In the genomic region with DNA sequence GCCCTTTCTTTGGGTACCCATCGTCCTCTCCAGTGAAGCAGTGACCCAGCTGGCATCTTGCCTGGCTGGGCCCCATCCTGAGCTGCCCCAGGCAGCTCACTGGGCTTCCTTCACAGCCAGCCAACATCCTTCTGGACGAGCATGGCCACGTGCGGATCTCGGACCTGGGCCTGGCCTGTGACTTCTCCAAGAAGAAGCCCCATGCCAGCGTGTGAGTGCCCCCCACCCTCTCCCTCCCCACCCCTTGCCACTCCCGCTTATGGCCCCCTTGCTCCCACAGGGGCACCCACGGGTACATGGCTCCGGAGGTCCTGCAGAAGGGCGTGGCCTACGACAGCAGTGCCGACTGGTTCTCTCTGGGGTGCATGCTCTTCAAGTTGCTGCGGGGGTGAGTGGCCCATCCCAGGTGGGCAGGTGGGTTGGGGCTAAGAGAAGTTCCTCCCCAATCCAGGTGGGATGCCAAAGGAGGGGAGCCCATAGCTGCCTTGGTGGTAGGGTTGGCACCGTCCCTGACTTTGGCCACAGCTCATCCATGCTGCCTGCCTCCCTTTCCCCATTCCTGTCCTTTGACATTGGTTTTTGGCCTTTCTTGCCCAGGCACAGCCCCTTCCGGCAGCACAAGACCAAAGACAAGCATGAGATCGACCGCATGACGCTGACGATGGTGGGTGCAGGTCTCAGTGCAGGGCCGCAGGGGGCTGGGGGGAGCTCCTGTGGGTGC, we compare ENCODE assay signal across 15 cellular contexts. TPM values are rescaled to one million over a fixed set of nuclear protein-coding genes. Genes with fewer than 3 reads are reported as not detected.
DNase-seq lines count a peak whose midpoint lies in the region; ATAC-seq, FAIRE-seq and TF ChIP-seq lines count a peak whose summit lies in the region.
"Had no signal": no experiment of that assay in that cellular context is flagged by ENCODE, and none has a peak within 500 bp of the region (broad histone marks: within the 10 kb centered on the region; RNA-seq: fewer than 3 reads in every experiment).

No MANE protein-coding gene starts in this region.

- POLR2A ChIA-PET in activated CD4-positive, alpha-beta T cell treated with anti-CD3 and anti-CD28 coated beads, Interleukin-2, amount 10 ng/mL, durations not matched to agents 7 days and 5 days (lab: Charles Lee) = no interaction called here

- ATAC-seq in RWPE2 (ENCODE audit: low read depth) (no peak), HG03378 (IDR thresholded peaks at IDR 0.05; ENCODE audit: unreplicated experiment) (no peak)
- ATAC-seq: activated CD4-positive, CD25-positive, alpha-beta regulatory T cell treated with anti-CD3 and anti-CD28 coated beads, Interleukin-2, amount 50 U/mL, for 24 hours had no signal

- no peaks in the 10 kb centered on the region for H3K9me3 Mint-ChIP-seq in activated CD4-positive, alpha-beta T cell treated with anti-CD3 and anti-CD28 coated beads, Interleukin-2, amount 10 ng/mL, durations not matched to agents 7 days and 5 days

- H3K27me3 ChIP-seq in RWPE2 (ENCODE audit: insufficient read depth, poor library complexity, severe bottlenecking) (no peaks in the 10 kb centered on the region), sigmoid colon (no peaks in the 10 kb centered on the region), small intestine (ENCODE audit: control insufficient read depth in 2 of 2, insufficient read depth in 2 of 2, low read length in 2 of 2) (no peaks in the 10 kb centered on the region)
- no peaks in the 10 kb centered on the region for H3K27me3 ChIP-seq in effector memory CD4-positive, alpha-beta T cell (replicated peaks; ENCODE audit: control insufficient read depth, insufficient read depth, low read length, poor library complexity, severe bottlenecking)
- H3K27me3 ChIP-seq: SJSA1 had no signal

- H3K27ac Mint-ChIP-seq in activated CD4-positive, alpha-beta T cell treated with anti-CD3 and anti-CD28 coated beads, Interleukin-2, amount 10 ng/mL, durations not matched to agents 7 days and 5 days = peak overlapping the region; percentile 84

- no peak for DNase-seq in activated CD4-positive, alpha-beta T cell treated with anti-CD3 and anti-CD28 coated beads, Interleukin-2, amount 10 ng/mL, durations not matched to agents 7 days and 5 days
- DNase-seq in activated CD4-positive, alpha-beta T cell treated with anti-CD3 and anti-CD28 coated beads for 48 hours = no peak
- DNase-seq in RWPE2 (ENCODE audit: low spot score) (peak; percentile 46), sigmoid colon (peak; percentile 65), small intestine (no peak), SKM-1 (lab: John Stamatoyannopoulos, UW; ENCODE audit: unreplicated experiment) (no peak)
- no peak for DNase-seq in effector memory CD4-positive, alpha-beta T cell
- DNase-seq: activated naive CD4-positive, alpha-beta T cell; cortex of kidney; KG1; NCI-H146 had no signal

- H3K9me3 ChIP-seq in RWPE2 (ENCODE audit: severe bottlenecking) (no peaks in the 10 kb centered on the region), sigmoid colon (no peaks in the 10 kb centered on the region), small intestine (ENCODE audit: control insufficient read depth, low read depth) (no peaks in the 10 kb centered on the region)
- H3K9me3 ChIP-seq in effector memory CD4-positive, alpha-beta T cell (ENCODE audit: control insufficient read depth, low read length) = no peaks in the 10 kb centered on the region
- H3K9me3 ChIP-seq: SJSA1, thoracic aorta had no signal

- TF ChIP-seq EP300 in sigmoid colon (IDR thresholded peaks at IDR 0.05) = no peak

- TF ChIP-seq CTCF in RWPE2 (IDR thresholded peaks at IDR 0.05; ENCODE audit: poor library complexity, severe bottlenecking) = no peak
- TF ChIP-seq CTCF in sigmoid colon (IDR thresholded peaks at IDR 0.05) = no peak

- TF ChIP-seq POLR2A in sigmoid colon (IDR thresholded peaks at IDR 0.05) = no peak

- peaks cover 65% of the 10 kb centered on the region for H3K36me3 Mint-ChIP-seq in activated CD4-positive, alpha-beta T cell treated with anti-CD3 and anti-CD28 coated beads, Interleukin-2, amount 10 ng/mL, durations not matched to agents 7 days and 5 days (ENCODE audit: low read depth)

- H3K4me1 ChIP-seq in RWPE2 (ENCODE audit: insufficient read depth, poor library complexity, severe bottlenecking) (peaks cover 4% of the 10 kb centered on the region), sigmoid colon (peaks cover 0 to 36% (median 20%) of the 10 kb centered on the region in 4 donors), small intestine (ENCODE audit: control insufficient read depth in 2 of 2, insufficient read depth in 1 of 2, low read depth in 1 of 2, low read length in 1 of 2) (peaks cover 0 to 7% of the 10 kb centered on the region in 2 donors)
- peaks cover 73% of the 10 kb centered on the region for H3K4me1 ChIP-seq in effector memory CD4-positive, alpha-beta T cell (ENCODE audit: control insufficient read depth, insufficient read depth, low read length, poor library complexity, severe bottlenecking)

- H3K36me3 ChIP-seq in RWPE2 (ENCODE audit: low read depth) (peaks cover 67% of the 10 kb centered on the region), sigmoid colon (peaks cover 66 to 80% (median 73%) of the 10 kb centered on the region in 4 donors), small intestine (ENCODE audit: control insufficient read depth in 2 of 2, insufficient read depth in 2 of 2, low read length in 2 of 2) (peaks cover 27 to 50% of the 10 kb centered on the region in 2 donors)
- H3K36me3 ChIP-seq in effector memory CD4-positive, alpha-beta T cell (ENCODE audit: control insufficient read depth, insufficient read depth, low read length) = peaks cover 87% of the 10 kb centered on the region

- intact Hi-C loops in sigmoid colon (cut with DNase I) = no loop called here

- CTCF ChIA-PET in activated CD4-positive, alpha-beta T cell treated with anti-CD3 and anti-CD28 coated beads, Interleukin-2, amount 10 ng/mL, durations not matched to agents 7 days and 5 days (lab: Charles Lee) = interaction anchor here (0.7 to 3.9 kb wide), 6 partner anchors 11 to 35 kb away, joined by 3 to 36 read pairs (median 6); no protein-coding TSS in a partner anchor

- no peaks in the 10 kb centered on the region for H3K27me3 Mint-ChIP-seq in activated CD4-positive, alpha-beta T cell treated with anti-CD3 and anti-CD28 coated beads, Interleukin-2, amount 10 ng/mL, durations not matched to agents 7 days and 5 days

- WGBS in sigmoid colon, 2 donors = 87 to 89% methylated on average over 20 of the region's 20 CpGs
- WGBS in small intestine, 3 donors = 88 to 89% (median 89%) methylated on average over 19 to 20 of the region's 20 CpGs

- H3K27ac ChIP-seq in RWPE2 (ENCODE audit: poor library complexity, severe bottlenecking) = no peak overlapping the region
- peak overlapping the region; percentile 61 for H3K27ac ChIP-seq in effector memory CD4-positive, alpha-beta T cell (ENCODE audit: insufficient read depth, low read length, poor library complexity, severe bottlenecking)
- H3K27ac ChIP-seq in sigmoid colon = peak overlapping the region in 3 of 4 donors; percentile 17 to 62 (median 38)
- peak overlapping the region in 1 of 2 donors; percentile 22 for H3K27ac ChIP-seq in small intestine (ENCODE audit: low read depth in 1 of 2, low read length in 1 of 2)
- H3K27ac ChIP-seq: SJSA1 had no signal

- no peak for FAIRE-seq in small intestine (lab: Jason Lieb, UNC)

- no peak overlapping the region for H3K4me3 ChIP-seq in RWPE2 (ENCODE audit: severe bottlenecking)
- no peak overlapping the region for H3K4me3 ChIP-seq in effector memory CD4-positive, alpha-beta T cell (ENCODE audit: insufficient read depth, low read depth, low read length, poor library complexity, severe bottlenecking)
- no peak overlapping the region for H3K4me3 ChIP-seq in sigmoid colon
- no peak overlapping the region for H3K4me3 ChIP-seq in small intestine (ENCODE audit: low read depth in 1 of 2, low read length in 2 of 2)
- H3K4me3 ChIP-seq: SJSA1, thoracic aorta had no signal

- H3K4me1 Mint-ChIP-seq in activated CD4-positive, alpha-beta T cell treated with anti-CD3 and anti-CD28 coated beads, Interleukin-2, amount 10 ng/mL, durations not matched to agents 7 days and 5 days = peaks cover 71% of the 10 kb centered on the region

- H3K4me3 Mint-ChIP-seq in activated CD4-positive, alpha-beta T cell treated with anti-CD3 and anti-CD28 coated beads, Interleukin-2, amount 10 ng/mL, durations not matched to agents 7 days and 5 days = no peak overlapping the region

RNA-seq across cellular contexts. Expression of gene ANKRD13D, which starts 6.8 kb away (rescaled TPM):
- total RNA-seq in activated CD4-positive, alpha-beta T cell treated with anti-CD3 and anti-CD28 coated beads, Interleukin-2, amount 10 ng/mL, durations not matched to agents 7 days and 5 days = 100 to 1,000 TPM; 135 to 194 TPM
- total RNA-seq in sigmoid colon = 10 to 100 TPM; 23.9 to 45.7 (median 24.2) TPM
- polyA plus RNA-seq in sigmoid colon (10 to 100 TPM in 2 of 3 donors, 1 to 10 TPM in 1; 9.0 to 42.2 (median 16.8) TPM), small intestine (10 to 100 TPM in 2 of 3 donors, 1 to 10 TPM in 1; 7.8 to 24.1 (median 16.2) TPM)

RNA-seq across cellular contexts. Expression of gene GRK2, which starts 16.0 kb away (rescaled TPM):
- 100 to 1,000 TPM; 306 to 324 TPM for total RNA-seq in activated CD4-positive, alpha-beta T cell treated with anti-CD3 and anti-CD28 coated beads, Interleukin-2, amount 10 ng/mL, durations not matched to agents 7 days and 5 days
- total RNA-seq in sigmoid colon = 10 to 100 TPM; 32.1 to 48.2 (median 38.9) TPM
- polyA plus RNA-seq in sigmoid colon = 100 to 1,000 TPM in 1 of 3 donors, 10 to 100 TPM in 2; 88.3 to 152 (median 92.0) TPM
- polyA plus RNA-seq in small intestine = 100 to 1,000 TPM in 2 of 3 donors, 10 to 100 TPM in 1; 97.4 to 153 (median 106) TPM

RNA-seq across cellular contexts. Expression of gene SSH3, which starts 21.0 kb away (rescaled TPM):
- total RNA-seq in activated CD4-positive, alpha-beta T cell treated with anti-CD3 and anti-CD28 coated beads, Interleukin-2, amount 10 ng/mL, durations not matched to agents 7 days and 5 days = 1 to 10 TPM; 8.2 to 9.6 TPM
- 10 to 100 TPM; 20.0 to 37.7 (median 26.6) TPM for total RNA-seq in sigmoid colon
- polyA plus RNA-seq in sigmoid colon (10 to 100 TPM; 15.6 to 39.0 (median 21.3) TPM), small intestine (10 to 100 TPM; 27.5 to 55.2 (median 29.7) TPM)

Comparison
In these comparisons a context has a peak if more than half of its experiments do, and no peak if none do; other contexts are left out.
1. DNase-seq: peak in RWPE2 (single experiment) and sigmoid colon (single experiment); none in activated CD4-positive, alpha-beta T cell treated with anti-CD3 and anti-CD28 coated beads, Interleukin-2, amount 10 ng/mL, durations not matched to agents 7 days and 5 days (single experiment), activated CD4-positive, alpha-beta T cell treated with anti-CD3 and anti-CD28 coated beads for 48 hours (single experiment), effector memory CD4-positive, alpha-beta T cell (0 of 3), small intestine (single experiment) and SKM-1 (single experiment).
2. RNA of gene GRK2, which starts 16.0 kb away (total RNA-seq): 306 to 324 TPM in activated CD4-positive, alpha-beta T cell treated with anti-CD3 and anti-CD28 coated beads, Interleukin-2, amount 10 ng/mL, durations not matched to agents 7 days and 5 days; 32.1 to 48.2 TPM in sigmoid colon; every median in the first group is over 4 times any median in the second.